Comparison of ENCODE assay signal across 1 cellular context in genomic region chr5:161925960-161926359, GRCh38.
TF ChIP-seq lines count a peak whose summit lies in the region.

No MANE protein-coding gene starts in this region.

TF ChIP-seq in GM23338, 12 proteins besides CTCF, POLR2A, EP300 and RAD21:
- TF ChIP-seq ETS1 (IDR thresholded peaks at IDR 0.05) (no peak), CREB1 (CRISPR knock-in tag; IDR thresholded peaks at IDR 0.05; ENCODE audit: low read depth) (no peak), STAT1 (IDR thresholded peaks at IDR 0.05; ENCODE audit: unreplicated experiment) (no peak), ZNF331 (CRISPR knock-in tag; IDR thresholded peaks at IDR 0.05; ENCODE audit: low read depth) (no peak), POLR2AphosphoS5 (IDR thresholded peaks at IDR 0.05; ENCODE audit: low read depth) (no peak), REST (IDR thresholded peaks at IDR 0.05; ENCODE audit: unreplicated experiment) (no peak), EZH2phosphoT487 (IDR thresholded peaks at IDR 0.05; ENCODE audit: unreplicated experiment) (no peak), EZH2 (IDR thresholded peaks at IDR 0.05; ENCODE audit: low read depth, unreplicated experiment) (no peak), ZNF462 (CRISPR knock-in tag; IDR thresholded peaks at IDR 0.05) (no peak), JUNB (IDR thresholded peaks at IDR 0.05; ENCODE audit: unreplicated experiment) (no peak), ZNF114 (CRISPR knock-in tag; IDR thresholded peaks at IDR 0.05) (no peak)
TF ChIP-seq in GM23338: peak in this region for 0.
